Comparison of ENCODE assay signal across 13 cellular contexts in the genomic region with DNA sequence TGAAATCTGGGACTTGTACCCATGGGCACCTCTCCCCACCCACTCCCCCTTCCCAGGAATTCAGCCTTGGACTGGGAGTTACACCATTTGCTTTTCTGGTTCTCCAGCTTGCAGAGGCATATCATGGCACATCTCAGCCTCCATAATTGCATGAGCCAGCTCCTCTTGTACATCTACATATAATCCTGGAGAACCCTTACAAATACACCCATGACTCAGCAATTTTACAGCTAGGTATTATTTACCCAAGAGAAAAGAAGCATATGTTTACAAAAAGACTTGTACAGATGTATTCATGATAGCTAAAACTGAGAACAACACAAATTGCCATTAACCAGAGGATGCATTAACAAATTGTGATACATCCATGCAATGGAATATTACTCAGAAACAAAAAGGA. TPM values are rescaled to one million over a fixed set of nuclear protein-coding genes. Genes with fewer than 3 reads are reported as not detected.
A peak's percentile ranks its signal among the peaks of the same experiment; 100 is the strongest.
DNase-seq lines count a peak whose midpoint lies in the region; ATAC-seq, FAIRE-seq and TF ChIP-seq lines count a peak whose summit lies in the region.
"Had no signal": no experiment of that assay in that cellular context is flagged by ENCODE, and none has a peak within 500 bp of the region (broad histone marks: within the 10 kb centered on the region; RNA-seq: fewer than 3 reads in every experiment).

No MANE protein-coding gene starts in this region.

- DNase-seq in A549 (ENCODE audit: low read depth in 1 of 2, low spot score in 1 of 2), result no peak
- peak; percentile 61 for DNase-seq in DMS53 (lab: John Stamatoyannopoulos, UW)
- DNase-seq in PC-3, result peak; percentile 32
- DNase-seq in fibroblast of villous mesenchyme (ENCODE audit: low read depth), result peak; percentile 3
- no peak for DNase-seq in coronary artery (ENCODE audit: low spot score)
- DNase-seq in upper lobe of left lung, result no peak
- DNase-seq: COR-L47, DMS153, GF-D8 had no signal

- H3K4me2 ChIP-seq in A549 (peak overlapping the region; percentile 18; the same call in 1 of the 3 replicates), PC-3 (ENCODE audit: low read length) (no peak overlapping the region)

- H3K9ac ChIP-seq in PC-3 (ENCODE audit: low read length), result no peak overlapping the region

- FAIRE-seq in A549 (lab: Jason Lieb, UNC), result peak; percentile 67
- FAIRE-seq: D721Med, H54 had no signal

- H3K27ac ChIP-seq in A549 (peak overlapping the region; percentile 50 to 65), PC-3 (ENCODE audit: low read length) (no peak overlapping the region), coronary artery (no peak overlapping the region), upper lobe of left lung (no peak overlapping the region)

- no peaks in the 10 kb centered on the region for H3K36me3 ChIP-seq in PC-3 (ENCODE audit: low read depth, low read length)
- no peaks in the 10 kb centered on the region for H3K36me3 ChIP-seq in upper lobe of left lung

- CTCF ChIA-PET in A549 (lab: Yijun Ruan, JAX), result interaction anchor here (1.1 to 2.3 kb wide), 6 partner anchors 10 to 33 kb away, joined by 3 to 8 read pairs (median 4); no protein-coding TSS in a partner anchor
- CTCF ChIA-PET in PC-3 (lab: Charles Lee), result no interaction called here

- H3K79me2 ChIP-seq in PC-3 (ENCODE audit: low read length), result no peaks in the 10 kb centered on the region

- H3K9me2 ChIP-seq in PC-3 (replicated peaks; ENCODE audit: low read length), result no peaks in the 10 kb centered on the region

- TF ChIP-seq POLR2A in A549 (IDR thresholded peaks at IDR 0.05; ENCODE audit: low read length) (no peak), upper lobe of left lung (IDR thresholded peaks at IDR 0.05) (no peak)

- TF ChIP-seq EP300 in A549 (IDR thresholded peaks at IDR 0.05) (no peak), upper lobe of left lung (IDR thresholded peaks at IDR 0.05) (no peak)

- no peak overlapping the region for H3K4me3 ChIP-seq in A549
- no peak overlapping the region for H3K4me3 ChIP-seq in PC-3 (ENCODE audit: low read length)
- H3K4me3 ChIP-seq in fibroblast of villous mesenchyme (ENCODE audit: low read depth, low read length), result no peak overlapping the region
- H3K4me3 ChIP-seq in coronary artery, result no peak overlapping the region
- H3K4me3 ChIP-seq in upper lobe of left lung, result no peak overlapping the region

- no peak for TF ChIP-seq RAD21 in A549 (conservative IDR thresholded peaks at IDR 0.05 in 1 of 2, IDR thresholded peaks at IDR 0.05 in 1 of 2)

- H3K4me1 ChIP-seq in A549 (peaks cover 10% of the 10 kb centered on the region), PC-3 (ENCODE audit: insufficient read depth, low read length) (peaks cover 5% of the 10 kb centered on the region; the same call in 1 of the 2 replicates), upper lobe of left lung (no peaks in the 10 kb centered on the region)

- intact Hi-C loops in PC-3 (cut with micrococcal nuclease), result no loop called here

- no peaks in the 10 kb centered on the region for H3F3A ChIP-seq in PC-3 (ENCODE audit: low read length, unreplicated experiment)

- POLR2A ChIA-PET in A549 (lab: Yijun Ruan, JAX) (no interaction called here), PC-3 (lab: Charles Lee; ENCODE audit: unreplicated experiment) (no interaction called here)

- H3K9me3 ChIP-seq in A549 (peaks cover 8% of the 10 kb centered on the region; the same call in 2 of the 3 replicates), PC-3 (ENCODE audit: low read length) (no peaks in the 10 kb centered on the region), upper lobe of left lung (no peaks in the 10 kb centered on the region)

- ATAC-seq in A549 (no peak), PC-3 (peak; percentile 40; the same call in 1 of the 2 replicates), upper lobe of left lung (ENCODE audit: low FRiP score in 2 of 2) (no peak)
- ATAC-seq: CD8-positive, alpha-beta T cell; HCT116 had no signal

- H2AFZ ChIP-seq in PC-3 (ENCODE audit: low read length), result no peak overlapping the region

- no peaks in the 10 kb centered on the region for H4K20me1 ChIP-seq in PC-3 (ENCODE audit: low read length)

- no TSS peak for BruUV-seq in PC-3 (replicated peaks; lab: Mats Ljungman, UMichigan)

- no peak for TF ChIP-seq CTCF in A549 (IDR thresholded peaks at IDR 0.05)
- TF ChIP-seq CTCF in PC-3 (conservative IDR thresholded peaks at IDR 0.05; ENCODE audit: low read depth, low read length), result no peak
- TF ChIP-seq CTCF in fibroblast of villous mesenchyme (IDR thresholded peaks at IDR 0.05; ENCODE audit: insufficient read depth, low read depth, low read length), result no peak
- no peak for TF ChIP-seq CTCF in coronary artery (IDR thresholded peaks at IDR 0.05)
- no peak for TF ChIP-seq CTCF in upper lobe of left lung (IDR thresholded peaks at IDR 0.05)

- H3K27me3 ChIP-seq in PC-3 (ENCODE audit: low read length) (no peaks in the 10 kb centered on the region), upper lobe of left lung (no peaks in the 10 kb centered on the region)

TF ChIP-seq in A549, 52 proteins besides CTCF, POLR2A, EP300 and RAD21:
- TF ChIP-seq NFE2L2 (conservative IDR thresholded peaks at IDR 0.05; ENCODE audit: low read length) (peak; percentile 99), MYC (IDR thresholded peaks at IDR 0.05; ENCODE audit: borderline replicate concordance, low read length) (no peak), FOSL2 (IDR thresholded peaks at IDR 0.05) (no peak), FOSL2 (CRISPR knock-in tag; IDR thresholded peaks at IDR 0.05) (peak; percentile 5; the same call in 1 of the 2 replicates), BHLHE40 (IDR thresholded peaks at IDR 0.05; ENCODE audit: low read depth, low read length) (no peak), RFX5 (IDR thresholded peaks at IDR 0.05) (no peak), ZFP36 (IDR thresholded peaks at IDR 0.05; ENCODE audit: borderline replicate concordance, partially characterized antibody) (no peak), HOXB5 (CRISPR knock-in tag; IDR thresholded peaks at IDR 0.05) (no peak), KDM1A (IDR thresholded peaks at IDR 0.05; ENCODE audit: low read depth) (no peak), TFCP2L1 (CRISPR knock-in tag; IDR thresholded peaks at IDR 0.05) (no peak), MAFK (IDR thresholded peaks at IDR 0.05; ENCODE audit: partially characterized antibody) (peak; percentile 98), HOXB13 (CRISPR knock-in tag; IDR thresholded peaks at IDR 0.05; ENCODE audit: low read depth) (no peak), RARB (CRISPR knock-in tag; IDR thresholded peaks at IDR 0.05) (no peak)
- TF ChIP-seq, protein P1, sequence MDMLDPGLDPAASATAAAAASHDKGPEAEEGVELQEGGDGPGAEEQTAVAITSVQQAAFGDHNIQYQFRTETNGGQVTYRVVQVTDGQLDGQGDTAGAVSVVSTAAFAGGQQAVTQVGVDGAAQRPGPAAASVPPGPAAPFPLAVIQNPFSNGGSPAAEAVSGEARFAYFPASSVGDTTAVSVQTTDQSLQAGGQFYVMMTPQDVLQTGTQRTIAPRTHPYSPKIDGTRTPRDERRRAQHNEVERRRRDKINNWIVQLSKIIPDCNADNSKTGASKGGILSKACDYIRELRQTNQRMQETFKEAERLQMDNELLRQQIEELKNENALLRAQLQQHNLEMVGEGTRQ (IDR thresholded peaks at IDR 0.05), result no peak
- TF ChIP-seq, protein P2, sequence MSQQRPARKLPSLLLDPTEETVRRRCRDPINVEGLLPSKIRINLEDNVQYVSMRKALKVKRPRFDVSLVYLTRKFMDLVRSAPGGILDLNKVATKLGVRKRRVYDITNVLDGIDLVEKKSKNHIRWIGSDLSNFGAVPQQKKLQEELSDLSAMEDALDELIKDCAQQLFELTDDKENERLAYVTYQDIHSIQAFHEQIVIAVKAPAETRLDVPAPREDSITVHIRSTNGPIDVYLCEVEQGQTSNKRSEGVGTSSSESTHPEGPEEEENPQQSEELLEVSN (IDR thresholded peaks at IDR 0.05; ENCODE audit: borderline replicate concordance, low read depth), result no peak

RNA-seq across cellular contexts. Expression of a gene that starts 58.4 kb away (rescaled TPM):
- 1,245 and 1,557 TPM in 2 replicates for polyA plus RNA-seq in A549 (2011; rRNA removed)
- polyA plus RNA-seq in A549 (2012; cell fraction: cytosol; rRNA removed), result 2,903 and 3,168 TPM in 2 replicates
- polyA plus RNA-seq in A549 (2012; cell fraction: nucleus; rRNA removed), result 1,317 and 1,797 TPM in 2 replicates
- 3,637 to 4,104 TPM (median 3,948 TPM) in 3 replicates for polyA plus RNA-seq in A549 (2017; fragmentation: RNase III; extraction: RNeasy Plus Mini Kit Qiagen cat#74134 plus additional on column Dnase treatment)
- 558 and 606 TPM in 2 replicates for polyA minus RNA-seq in A549 (2011; rRNA and poly(A)+ RNA removed)
- total RNA-seq in PC-3 (2014; rRNA removed), result 216 and 253 TPM in 2 replicates
- total RNA-seq in fibroblast of villous mesenchyme, result 73.8 and 79.6 TPM in 2 replicates
- total RNA-seq in upper lobe of left lung, result 1,000 to 10,000 TPM in 2 of 6 donors, 100 to 1,000 TPM in 4; 339 to 1,933 (median 538) TPM

Comparison
In these comparisons a context has a peak if more than half of its experiments do, and no peak if none do; other contexts are left out.
1. DNase-seq: peak in DMS53 (single experiment), PC-3 (single experiment) and fibroblast of villous mesenchyme (single experiment); none in A549 (0 of 2), coronary artery (single experiment) and upper lobe of left lung (0 of 2).
2. H3K27ac ChIP-seq: peak in A549 (2 of 2); none in PC-3 (single experiment), coronary artery (0 of 2) and upper lobe of left lung (0 of 4).